Comparison of ENCODE assay signal across 22 cellular contexts in genomic region chr16:12195296-12195695, GRCh38.
"Had no signal": no experiment of that assay in that cellular context is flagged by ENCODE, and none has a peak within 500 bp of the region (broad histone marks: within the 10 kb centered on the region; RNA-seq: fewer than 3 reads in every experiment).

No MANE protein-coding gene starts in this region.

- H3K4me3 ChIP-seq: Peyer's patch, SJSA1, SK-N-MC had no signal

- H3K4me1 ChIP-seq: Peyer's patch, SJSA1 had no signal

- H3K27ac ChIP-seq: Peyer's patch, SJSA1, SK-N-MC had no signal

- H3K9me3 ChIP-seq: Peyer's patch, SJSA1 had no signal

- H3K27me3 ChIP-seq: Peyer's patch, SJSA1 had no signal

- ATAC-seq: HepG2 had no signal

- DNase-seq: IMR-90, Karpas-422, KG1, MM.1S, NCI-H1092 treated with DMSO at 0.1 percent for 48 hours, NCI-H1436, NCI-H187, NCI-H2029, NCI-H2081 treated with DMSO at 0.1 percent for 48 hours, NCI-H2171, NCI-H226, NCI-H446, NCI-H510A, NCI-H524 treated with DMSO at 0.1 percent for 48 hours, NCI-H69, NCI-H774, Peyer's patch, Right ventricle myocardium superior, SIG-M5 had no signal

- H3K36me3 ChIP-seq: Peyer's patch, SJSA1 had no signal
